Comparison of ENCODE assay signal across 20 cellular contexts in the genomic region with DNA sequence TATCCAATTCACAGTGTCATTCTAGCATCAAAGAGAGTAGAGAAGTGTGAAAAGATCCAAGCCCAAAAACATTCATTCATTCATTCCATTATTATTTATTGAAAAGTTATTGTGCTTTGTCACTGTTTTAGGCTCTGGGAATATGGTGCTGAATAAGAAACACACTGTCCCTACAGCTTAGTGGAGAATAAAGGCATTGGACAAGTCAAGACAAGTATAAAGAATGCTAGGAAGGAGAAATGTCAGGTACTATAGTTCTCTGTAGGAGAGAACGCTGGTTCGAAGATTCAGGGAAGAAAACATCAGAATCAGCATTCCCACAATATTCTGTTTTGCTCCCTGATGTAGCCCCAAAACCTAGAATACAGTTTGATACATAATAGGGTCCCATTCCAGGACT.
DNase-seq lines count a peak whose midpoint lies in the region; ATAC-seq and TF ChIP-seq lines count a peak whose summit lies in the region.
"Had no signal": no experiment of that assay in that cellular context is flagged by ENCODE, and none has a peak within 500 bp of the region (broad histone marks: within the 10 kb centered on the region; RNA-seq: fewer than 3 reads in every experiment).

No MANE protein-coding gene starts in this region.

- ATAC-seq in esophagus mucosa, result peak; percentile 64
- no peak for ATAC-seq in GM21526 (IDR thresholded peaks at IDR 0.05; ENCODE audit: low FRiP score, unreplicated experiment)
- ATAC-seq in activated CD4-positive, CD25-positive, alpha-beta regulatory T cell treated with anti-CD3 and anti-CD28 coated beads, Interleukin-2, amount 50 U/mL, for 24 hours, result no peak

- H3K9ac ChIP-seq in neuronal stem cell (ENCODE audit: low read depth, low read length, poor library complexity), result no peak overlapping the region
- H3K9ac ChIP-seq: BLaER1 treated with 17β-estradiol and CSF1 and Interleukin-3, amounts not matched to agents 10 nM and 100 nM had no signal

- H3K18ac ChIP-seq in neuronal stem cell (ENCODE audit: low read length), result no peak overlapping the region

- H3K9me3 Mint-ChIP-seq in MCF 10A (ENCODE audit: unreplicated experiment), result no peaks in the 10 kb centered on the region
- H3K9me3 Mint-ChIP-seq: CD4-positive, alpha-beta T cell; HFFc6 had no signal

- H2BK5ac ChIP-seq in neuronal stem cell (ENCODE audit: low read length), result no peak overlapping the region

- no peak overlapping the region for H4K8ac ChIP-seq in neuronal stem cell (ENCODE audit: low read depth, low read length)

- H3K27ac ChIP-seq in breast epithelium (no peak overlapping the region), neuronal stem cell (replicated peaks; ENCODE audit: low read length) (no peak overlapping the region)
- H3K27ac ChIP-seq: 22Rv1; BLaER1 treated with 17β-estradiol and CSF1 and Interleukin-3, amounts not matched to agents 10 nM and 100 nM had no signal

- TF ChIP-seq CTCF in MCF 10A (IDR thresholded peaks at IDR 0.05; ENCODE audit: unreplicated experiment) (no peak), breast epithelium (IDR thresholded peaks at IDR 0.05) (no peak)

- peak overlapping the region; percentile 1 for H3K27ac Mint-ChIP-seq in MCF 10A (ENCODE audit: low read depth, unreplicated experiment)
- H3K27ac Mint-ChIP-seq: B cell; CD14-positive monocyte; CD4-positive, alpha-beta T cell; CD8-positive, alpha-beta memory T cell; HFFc6 had no signal

- POLR2A ChIA-PET in MCF 10A (lab: Yijun Ruan, JAX), result interaction anchor here (1.3 kb wide), 1 partner anchor 9 kb away, joined by 3 read pairs; no protein-coding TSS in a partner anchor

- H2BK15ac ChIP-seq in neuronal stem cell (ENCODE audit: low read length), result no peak overlapping the region

- BruUV-seq in MCF 10A (replicated peaks; lab: Mats Ljungman, UMichigan), result no TSS peak

- no peak overlapping the region for H2BK12ac ChIP-seq in neuronal stem cell (ENCODE audit: low read length)

- no CpG with 5 or more reads among the region's 2 CpGs for WGBS in neuronal stem cell (ENCODE audit: extremely low coverage in 2 of 2, insufficient read length in 2 of 2, insufficient replicate concordance in 1 of 2), 2 donors

- H3K4me3 Mint-ChIP-seq in MCF 10A (ENCODE audit: unreplicated experiment), result no peak overlapping the region
- H3K4me3 Mint-ChIP-seq: B cell; CD14-positive monocyte; CD4-positive, alpha-beta T cell; CD8-positive, alpha-beta memory T cell; HFFc6 had no signal

- CTCF ChIA-PET in MCF 10A (lab: Yijun Ruan, JAX), result no interaction called here

- H3K4me1 Mint-ChIP-seq in MCF 10A (ENCODE audit: insufficient read depth, unreplicated experiment), result peaks cover 14% of the 10 kb centered on the region
- H3K4me1 Mint-ChIP-seq: B cell; CD14-positive monocyte; CD8-positive, alpha-beta memory T cell had no signal

- no peak for TF ChIP-seq POLR2A in breast epithelium (IDR thresholded peaks at IDR 0.05)

- no peaks in the 10 kb centered on the region for H3K36me3 ChIP-seq in breast epithelium
- H3K36me3 ChIP-seq in neuronal stem cell (replicated peaks in 1 of 2; ENCODE audit: control insufficient read depth in 2 of 2, insufficient read depth in 2 of 2, low read length in 2 of 2), result no peaks in the 10 kb centered on the region
- H3K36me3 ChIP-seq: BLaER1 treated with 17β-estradiol and CSF1 and Interleukin-3, amounts not matched to agents 10 nM and 100 nM; HAP-1 had no signal

- H2AFZ ChIP-seq in neuronal stem cell (ENCODE audit: low read length), result peak overlapping the region; percentile 18

- no peak overlapping the region for H3K4me2 ChIP-seq in neuronal stem cell (ENCODE audit: insufficient read depth, low read length, poor library complexity, severe bottlenecking)
- H3K4me2 ChIP-seq: BLaER1 treated with 17β-estradiol and CSF1 and Interleukin-3, amounts not matched to agents 10 nM and 100 nM had no signal

- H3K14ac ChIP-seq in neuronal stem cell (ENCODE audit: low read length), result no peak overlapping the region

- H3K4ac ChIP-seq in neuronal stem cell (ENCODE audit: low read length), result no peak overlapping the region

- H4K91ac ChIP-seq in neuronal stem cell (ENCODE audit: low read depth, low read length, poor library complexity), result no peak overlapping the region

- H3K79me1 ChIP-seq in neuronal stem cell (ENCODE audit: low read depth, low read length), result no peaks in the 10 kb centered on the region

- no peak overlapping the region for H3K4me3 ChIP-seq in breast epithelium
- no peak overlapping the region for H3K4me3 ChIP-seq in neuronal stem cell (ENCODE audit: low read length in 2 of 2)
- H3K4me3 ChIP-seq: BLaER1 treated with 17β-estradiol and CSF1 and Interleukin-3, amounts not matched to agents 10 nM and 100 nM; HAP-1 had no signal

- H3K27me3 Mint-ChIP-seq in MCF 10A (ENCODE audit: insufficient read depth, unreplicated experiment), result no peaks in the 10 kb centered on the region

- H3K27me3 ChIP-seq in breast epithelium (no peaks in the 10 kb centered on the region), neuronal stem cell (ENCODE audit: control insufficient read depth in 3 of 3, insufficient read depth in 3 of 3, low read depth in 1 of 3, low read length in 3 of 3) (no peaks in the 10 kb centered on the region)
- H3K27me3 ChIP-seq: BLaER1 treated with 17β-estradiol and CSF1 and Interleukin-3, amounts not matched to agents 10 nM and 100 nM had no signal

- H3K4me1 ChIP-seq in breast epithelium (no peaks in the 10 kb centered on the region), neuronal stem cell (ENCODE audit: control insufficient read depth in 2 of 2, insufficient read depth in 1 of 2, low read depth in 1 of 2, low read length in 2 of 2) (peaks cover 2 to 9% of the 10 kb centered on the region in 2 donors)
- H3K4me1 ChIP-seq: BLaER1 treated with 17β-estradiol and CSF1 and Interleukin-3, amounts not matched to agents 10 nM and 100 nM; HAP-1 had no signal

- DNase-seq in MCF 10A (ENCODE audit: unreplicated experiment) (no peak), breast epithelium (ENCODE audit: low spot score in 2 of 2) (no peak), neuronal stem cell (ENCODE audit: low spot score) (no peak)
- DNase-seq: Calu3; CD4-positive, alpha-beta T cell; CD8-positive, alpha-beta memory T cell; COR-L47; DMS53; DMS79 treated with DMSO at 0.1 percent for 48 hours; GF-D8; GOT3; HFFc6 had no signal

- no peak overlapping the region for H2AK5ac ChIP-seq in neuronal stem cell (ENCODE audit: low read depth, low read length)

- no peaks in the 10 kb centered on the region for H3K9me3 ChIP-seq in breast epithelium
- H3K9me3 ChIP-seq in neuronal stem cell (replicated peaks in 1 of 2; ENCODE audit: control insufficient read depth in 2 of 2, insufficient read depth in 1 of 2, low read depth in 1 of 2, low read length in 2 of 2), result no peaks in the 10 kb centered on the region
- H3K9me3 ChIP-seq: BLaER1 treated with 17β-estradiol and CSF1 and Interleukin-3, amounts not matched to agents 10 nM and 100 nM; HAP-1 had no signal

- H3K23ac ChIP-seq in neuronal stem cell (ENCODE audit: low read depth, low read length, poor library complexity), result no peak overlapping the region

- intact Hi-C loops in MCF 10A (cut with micrococcal nuclease) (no loop called here), breast epithelium (cut with DNase I; ENCODE audit: low total_unique reads) (no loop called here)

- H3K36me3 Mint-ChIP-seq in MCF 10A (ENCODE audit: insufficient read depth, unreplicated experiment), result no peaks in the 10 kb centered on the region
- H3K36me3 Mint-ChIP-seq: CD14-positive monocyte; CD8-positive, alpha-beta memory T cell had no signal

- no peak overlapping the region for H2BK120ac ChIP-seq in neuronal stem cell (ENCODE audit: low read depth, low read length)
